In the genomic region with DNA sequence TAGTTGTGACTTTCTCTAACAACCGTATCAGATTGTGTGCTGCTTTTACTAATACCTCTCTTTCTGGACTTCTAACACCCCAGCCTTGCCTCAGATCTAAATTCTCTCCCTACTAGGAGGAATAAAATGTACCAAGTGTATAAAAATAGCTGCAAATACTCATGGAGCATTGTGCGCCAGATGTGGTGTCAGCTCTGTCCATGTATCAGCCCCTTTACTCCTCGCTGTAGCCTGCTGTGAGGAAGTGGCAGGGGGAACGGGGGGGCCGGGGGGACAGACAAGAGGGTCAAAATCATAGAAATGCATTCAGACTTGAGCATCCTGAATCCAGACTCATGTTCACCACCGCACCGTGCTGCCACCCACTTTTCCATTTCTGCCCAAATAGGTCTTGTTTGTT, we compare ENCODE assay signal across 10 cellular contexts.
DNase-seq lines count a peak whose midpoint lies in the region; ATAC-seq and TF ChIP-seq lines count a peak whose summit lies in the region.
"Had no signal": no experiment of that assay in that cellular context is flagged by ENCODE, and none has a peak within 500 bp of the region (broad histone marks: within the 10 kb centered on the region; RNA-seq: fewer than 3 reads in every experiment).

No MANE protein-coding gene starts in this region.

- ATAC-seq in left lobe of liver = no peak
- ATAC-seq in GM18511 (IDR thresholded peaks at IDR 0.05; ENCODE audit: unreplicated experiment) = no peak
- no peak for ATAC-seq in GM19395 (IDR thresholded peaks at IDR 0.05; ENCODE audit: unreplicated experiment)
- ATAC-seq: activated CD4-positive, CD25-positive, alpha-beta regulatory T cell treated with anti-CD3 and anti-CD28 coated beads, Interleukin-2, amount 50 U/mL, for 24 hours had no signal

- H3K36me3 Mint-ChIP-seq in HFFc6 (ENCODE audit: low read depth) = peaks cover 63% of the 10 kb centered on the region

- no peaks in the 10 kb centered on the region for H3K9me3 ChIP-seq in skeletal muscle tissue (ENCODE audit: control insufficient read depth in 3 of 3, low read length in 3 of 3)

- H3K4me3 Mint-ChIP-seq in HFFc6 = 0 out of 2 replicates have a peak overlapping the region, but pooled peaks have one; percentile 74

- H3K27me3 Mint-ChIP-seq in HFFc6 (ENCODE audit: insufficient read depth) = peaks cover 2% of the 10 kb centered on the region; the same call in 1 of the 2 replicates

- H3K4me3 ChIP-seq in skeletal muscle tissue (ENCODE audit: low read length in 3 of 3) = peak overlapping the region in 1 of 3 donors; percentile 0

- peaks cover 30% of the 10 kb centered on the region for H3K4me1 Mint-ChIP-seq in HFFc6 (ENCODE audit: low read depth)

- peaks cover 17 to 29% (median 24%) of the 10 kb centered on the region in 3 donors for H3K4me1 ChIP-seq in skeletal muscle tissue (ENCODE audit: control insufficient read depth in 3 of 3, insufficient read depth in 3 of 3, low read length in 3 of 3)

- DNase-seq in HFFc6 (no peak), left lobe of liver (ENCODE audit: low spot score) (peak; percentile 36), NCI-H2171 treated with DMSO at 0.1 percent for 48 hours (lab: John Stamatoyannopoulos, UW) (no peak)
- no peak for DNase-seq in stimulated activated CD4-positive, alpha-beta T cell treated with anti-CD3 and anti-CD28 coated beads, Interleukin-4, amount 100 ng/mL, for 4 hours
- DNase-seq: activated T-cell treated with anti-CD3 and anti-CD28 coated beads for 4 hours had no signal

- no peaks in the 10 kb centered on the region for H3K27me3 ChIP-seq in skeletal muscle tissue (ENCODE audit: control insufficient read depth in 3 of 3, insufficient read depth in 3 of 3, low read length in 3 of 3)

- H3K27ac Mint-ChIP-seq in HFFc6 = peak overlapping the region; percentile 82

- no peak for TF ChIP-seq CTCF in HFFc6 (IDR thresholded peaks at IDR 0.05)

- H3K36me3 ChIP-seq in skeletal muscle tissue (ENCODE audit: control insufficient read depth in 3 of 3, insufficient read depth in 3 of 3, low read length in 3 of 3) = peaks cover 19 to 38% (median 35%) of the 10 kb centered on the region in 3 donors

- H3K27ac ChIP-seq in cingulate gyrus (ENCODE audit: low read depth, low read length) = peak overlapping the region; percentile 84
- peak overlapping the region; percentile 82 for H3K27ac ChIP-seq in skeletal muscle tissue (ENCODE audit: low read depth, low read length)

- no peaks in the 10 kb centered on the region for H3K9me3 Mint-ChIP-seq in HFFc6

- H3K9ac ChIP-seq in skeletal muscle tissue (ENCODE audit: low read depth in 1 of 3, low read length in 3 of 3) = peak overlapping the region in 2 of 3 donors; percentile 18 to 54
